14 cellular contexts compared by ENCODE assay signal in genomic region chr16:81485824-81486554, GRCh38. TPM values are rescaled to one million over a fixed set of nuclear protein-coding genes. Genes with fewer than 3 reads are reported as not detected.
DNase-seq lines count a peak whose midpoint lies in the region; ATAC-seq and TF ChIP-seq lines count a peak whose summit lies in the region.
"Had no signal": no experiment of that assay in that cellular context is flagged by ENCODE, and none has a peak within 500 bp of the region (broad histone marks: within the 10 kb centered on the region; RNA-seq: fewer than 3 reads in every experiment).

No MANE protein-coding gene starts in this region.

- H3K27me3 ChIP-seq in MG63 (no peaks in the 10 kb centered on the region), endodermal cell (ENCODE audit: control insufficient read depth, insufficient read depth, low read length, poor library complexity, severe bottlenecking) (no peaks in the 10 kb centered on the region), neutrophil (no peaks in the 10 kb centered on the region), left lung (no peaks in the 10 kb centered on the region)
- H3K27me3 ChIP-seq: pancreas had no signal

- no peaks in the 10 kb centered on the region for H3K9me3 Mint-ChIP-seq in endodermal cell
- H3K9me3 Mint-ChIP-seq: activated naive CD8-positive, alpha-beta T cell treated with anti-CD3 and anti-CD28 coated beads for 36 hours had no signal

- H3K4me3 ChIP-seq in MG63: no peak overlapping the region
- H3K4me3 ChIP-seq in endodermal cell (ENCODE audit: low read length): no peak overlapping the region
- no peak overlapping the region for H3K4me3 ChIP-seq in neutrophil (ENCODE audit: low read depth in 1 of 2, low read length in 1 of 2)
- no peak overlapping the region for H3K4me3 ChIP-seq in left lung
- H3K4me3 ChIP-seq: pancreas, SK-N-MC had no signal

- DNase-seq in AG08395 (ENCODE audit: low spot score) (peak; percentile 21), MG63 (peak; percentile 94), endodermal cell (no peak), left lung (no peak), DMS 273 treated with DMSO at 0.1 percent for 48 hours (lab: John Stamatoyannopoulos, UW) (no peak), NCI-H1092 treated with DMSO at 0.1 percent for 48 hours (lab: John Stamatoyannopoulos, UW) (no peak)
- DNase-seq: activated CD8-positive, alpha-beta memory T cell treated with anti-CD3 and anti-CD28 coated beads, Interleukin-2, amount 50 U/mL, for 4 hours; activated naive CD8-positive, alpha-beta T cell treated with anti-CD3 and anti-CD28 coated beads for 36 hours; NCI-H2107; pancreas; WERI-Rb-1 had no signal

- H3K27ac ChIP-seq in endodermal cell (ENCODE audit: low read depth, low read length) (no peak overlapping the region), neutrophil (peak overlapping the region; percentile 97), left lung (no peak overlapping the region)
- H3K27ac ChIP-seq: pancreas, SK-N-MC, WERI-Rb-1 had no signal

- intact Hi-C loops in left lung (cut with DNase I): no loop called here

- ATAC-seq in GM21390 (IDR thresholded peaks at IDR 0.05; ENCODE audit: unreplicated experiment) (no peak), left lung (no peak)

- TF ChIP-seq CTCF in endodermal cell (conservative IDR thresholded peaks at IDR 0.05): no peak
- TF ChIP-seq CTCF in neutrophil (IDR thresholded peaks at IDR 0.05): no peak
- TF ChIP-seq CTCF in left lung (IDR thresholded peaks at IDR 0.05): no peak

- H3K36me3 ChIP-seq in MG63 (no peaks in the 10 kb centered on the region), endodermal cell (ENCODE audit: control insufficient read depth, insufficient read depth, low read length) (peaks cover 13% of the 10 kb centered on the region), neutrophil (peaks cover 10% of the 10 kb centered on the region), left lung (no peaks in the 10 kb centered on the region)
- H3K36me3 ChIP-seq: pancreas, WERI-Rb-1 had no signal

- peaks cover 15% of the 10 kb centered on the region for H3K36me3 Mint-ChIP-seq in endodermal cell (ENCODE audit: low read depth)

- no peaks in the 10 kb centered on the region for H3K27me3 Mint-ChIP-seq in endodermal cell (ENCODE audit: insufficient read depth)
- H3K27me3 Mint-ChIP-seq: activated naive CD8-positive, alpha-beta T cell treated with anti-CD3 and anti-CD28 coated beads for 36 hours had no signal

- H3K27ac Mint-ChIP-seq in endodermal cell: peak overlapping the region; percentile 46
- H3K27ac Mint-ChIP-seq: activated naive CD8-positive, alpha-beta T cell treated with anti-CD3 and anti-CD28 coated beads for 36 hours had no signal

- no peaks in the 10 kb centered on the region for H3K9me3 ChIP-seq in MG63
- no peaks in the 10 kb centered on the region for H3K9me3 ChIP-seq in endodermal cell (ENCODE audit: control insufficient read depth, low read length)
- no peaks in the 10 kb centered on the region for H3K9me3 ChIP-seq in neutrophil
- H3K9me3 ChIP-seq in left lung: no peaks in the 10 kb centered on the region
- H3K9me3 ChIP-seq: pancreas had no signal

- no peak overlapping the region for H3K9ac ChIP-seq in endodermal cell (ENCODE audit: extremely low read depth, low read length, poor library complexity, severe bottlenecking)

- H3K4me1 ChIP-seq in endodermal cell (ENCODE audit: control insufficient read depth, insufficient read depth, low read length): no peaks in the 10 kb centered on the region
- peaks cover 70 to 75% of the 10 kb centered on the region in 2 experiments for H3K4me1 ChIP-seq in neutrophil (ENCODE audit: control insufficient read depth in 1 of 2, insufficient read depth in 1 of 2, low read depth in 1 of 2, low read length in 1 of 2)
- H3K4me1 ChIP-seq in left lung: peaks cover 22 to 97% of the 10 kb centered on the region in 2 donors

- H3K4me1 Mint-ChIP-seq in endodermal cell: peaks cover 16% of the 10 kb centered on the region

- no peak overlapping the region for H3K4me3 Mint-ChIP-seq in endodermal cell
- H3K4me3 Mint-ChIP-seq: activated naive CD8-positive, alpha-beta T cell treated with anti-CD3 and anti-CD28 coated beads for 36 hours had no signal

- WGBS in endodermal cell (ENCODE audit: insufficient coverage in 1 of 2, insufficient read length in 1 of 2), 2 experiments: 95 to 97% methylated on average over 18 to 21 of the region's 21 CpGs

RNA-seq across cellular contexts. Expression of gene CMIP, which starts 41.4 kb away (rescaled TPM):
- 1.4 and 1.8 TPM in 2 replicates for total RNA-seq in MG63 (2014; rRNA removed; shearing (Covaris generic); ENCODE audit: low replicate concordance)
- total RNA-seq in endodermal cell (10 to 100 TPM; 64.0 to 64.7 TPM), left lung (10 to 100 TPM; 50.8 to 55.8 TPM)
- polyA plus RNA-seq in endodermal cell (2013, experiment 1 of 2): 52.7 TPM
- polyA plus RNA-seq in endodermal cell (2013, experiment 2 of 2): 47.8 TPM

Comparison
In these comparisons a context has a peak if more than half of its experiments do, and no peak if none do; other contexts are left out.
1. DNase-seq: peak in AG08395 (single experiment) and MG63 (single experiment); none in endodermal cell (single experiment), left lung (0 of 2), DMS 273 treated with DMSO at 0.1 percent for 48 hours (single experiment) and NCI-H1092 treated with DMSO at 0.1 percent for 48 hours (single experiment).
2. RNA of gene CMIP, which starts 41.4 kb away (total RNA-seq): 64.0 to 64.7 TPM in endodermal cell and 50.8 to 55.8 TPM in left lung; 1.4 to 1.8 TPM in MG63; every median in the first group is over 10 times any median in the second.